In the genomic region with DNA sequence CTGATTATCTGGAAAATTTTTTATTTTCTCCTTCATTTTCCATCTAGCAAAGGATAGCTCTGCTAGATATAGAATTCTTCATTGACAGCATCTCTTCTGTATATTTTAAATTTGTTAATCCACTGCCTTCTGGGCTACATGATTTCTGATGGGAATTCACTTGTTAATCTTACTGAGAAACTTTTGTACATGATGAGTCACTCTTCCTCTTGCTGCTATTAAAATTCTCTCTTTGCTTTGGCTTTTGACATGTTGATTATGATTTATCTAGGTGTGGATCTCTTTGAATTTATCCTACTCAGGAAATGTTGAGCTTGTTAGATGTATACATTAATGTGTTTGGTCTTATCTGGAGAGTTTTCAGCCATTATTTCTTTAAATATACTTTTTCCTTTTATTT, we compare ENCODE assay signal across 31 cellular contexts. TPM values are rescaled to one million over a fixed set of nuclear protein-coding genes. Genes with fewer than 3 reads are reported as not detected.
"Had no signal": no experiment of that assay in that cellular context is flagged by ENCODE, and none has a peak within 500 bp of the region (broad histone marks: within the 10 kb centered on the region; RNA-seq: fewer than 3 reads in every experiment).

No MANE protein-coding gene starts in this region.

- H3K36me3 Mint-ChIP-seq: activated CD8-positive, alpha-beta memory T cell treated with anti-CD3 and anti-CD28 coated beads, Interleukin-2, amount 10 ng/mL, durations not matched to agents 7 days and 5 days; naive thymus-derived CD8-positive, alpha-beta T cell had no signal

- H3K27ac ChIP-seq: gastrocnemius medialis, left lung, neural progenitor cell, sigmoid colon, upper lobe of right lung, VCaP had no signal

- H3K4me3 ChIP-seq: gastrocnemius medialis, left lung, lung, neural progenitor cell, sigmoid colon, upper lobe of right lung had no signal

- H3K27ac Mint-ChIP-seq: activated CD4-positive, alpha-beta T cell treated with anti-CD3 and anti-CD28 coated beads, Interleukin-2, amount 10 ng/mL, durations not matched to agents 24 days and 14 days; activated CD8-positive, alpha-beta memory T cell treated with anti-CD3 and anti-CD28 coated beads, Interleukin-2, amount 10 ng/mL, durations not matched to agents 7 days and 5 days; activated CD8-positive, alpha-beta T cell treated with anti-CD3 and anti-CD28 coated beads for 36 hours; activated naive CD8-positive, alpha-beta T cell treated with anti-CD3 and anti-CD28 coated beads, Interleukin-2, amount 50 U/mL, for 24 hours; brain; naive thymus-derived CD8-positive, alpha-beta T cell; neural progenitor cell had no signal

- DNase-seq: activated CD4-positive, alpha-beta T cell treated with anti-CD3 and anti-CD28 coated beads, Interleukin-2, amount 10 ng/mL, durations not matched to agents 24 days and 14 days; activated CD8-positive, alpha-beta memory T cell treated with anti-CD3 and anti-CD28 coated beads, Interleukin-2, amount 10 ng/mL, durations not matched to agents 7 days and 5 days; activated CD8-positive, alpha-beta T cell treated with anti-CD3 and anti-CD28 coated beads for 36 hours; activated effector memory CD4-positive, alpha-beta T cell treated with anti-CD3 and anti-CD28 coated beads, Interleukin-2, amount 50 U/mL, for 16 hours; activated naive CD4-positive, alpha-beta T cell treated with anti-CD3 and anti-CD28 coated beads, Interleukin-2, amount 50 U/mL, for 16 hours; activated naive CD8-positive, alpha-beta T cell treated with anti-CD3 and anti-CD28 coated beads, Interleukin-2, amount 50 U/mL, for 24 hours; activated T-cell treated with anti-CD3 and anti-CD28 coated beads for 4 hours; caudate nucleus; effector memory CD4-positive, alpha-beta T cell; gastrocnemius medialis; hippocampal formation; kidney glomerular epithelial cell; left lung; naive thymus-derived CD8-positive, alpha-beta T cell; retina; sigmoid colon; stimulated activated CD4-positive, alpha-beta T cell treated with anti-CD3 and anti-CD28 coated beads, Interleukin-4, amount 100 ng/mL, for 24 hours; stimulated activated naive CD4-positive, alpha-beta T cell treated with Interleukin-2 at 50 U/mL for 16 hours; T-helper 2 cell; upper lobe of right lung had no signal

- H3K4me3 Mint-ChIP-seq: activated CD4-positive, alpha-beta T cell treated with anti-CD3 and anti-CD28 coated beads, Interleukin-2, amount 10 ng/mL, durations not matched to agents 24 days and 14 days; activated CD8-positive, alpha-beta memory T cell treated with anti-CD3 and anti-CD28 coated beads, Interleukin-2, amount 10 ng/mL, durations not matched to agents 7 days and 5 days; activated CD8-positive, alpha-beta T cell treated with anti-CD3 and anti-CD28 coated beads for 36 hours; activated naive CD8-positive, alpha-beta T cell treated with anti-CD3 and anti-CD28 coated beads, Interleukin-2, amount 50 U/mL, for 24 hours; brain; naive thymus-derived CD8-positive, alpha-beta T cell; neural progenitor cell had no signal

- H3K36me3 ChIP-seq: gastrocnemius medialis, left lung, neural progenitor cell, sigmoid colon, upper lobe of right lung had no signal

- H3K9ac ChIP-seq: neural progenitor cell had no signal

- H3K9me3 Mint-ChIP-seq: activated CD4-positive, alpha-beta T cell treated with anti-CD3 and anti-CD28 coated beads, Interleukin-2, amount 10 ng/mL, durations not matched to agents 24 days and 14 days; activated CD8-positive, alpha-beta T cell treated with anti-CD3 and anti-CD28 coated beads for 36 hours; activated naive CD8-positive, alpha-beta T cell treated with anti-CD3 and anti-CD28 coated beads, Interleukin-2, amount 50 U/mL, for 24 hours; neural progenitor cell had no signal

- H3K4me1 ChIP-seq: gastrocnemius medialis, left lung, neural progenitor cell, sigmoid colon, upper lobe of right lung had no signal

- ATAC-seq: activated CD4-positive, CD25-positive, alpha-beta regulatory T cell treated with anti-CD3 and anti-CD28 coated beads, Interleukin-2, amount 50 U/mL, for 24 hours; activated CD8-positive, alpha-beta memory T cell treated with anti-CD3 and anti-CD28 coated beads, Interleukin-2, amount 10 ng/mL, durations not matched to agents 7 days and 5 days; activated CD8-positive, alpha-beta T cell treated with anti-CD3 and anti-CD28 coated beads for 36 hours; activated naive CD8-positive, alpha-beta T cell treated with anti-CD3 and anti-CD28 coated beads, Interleukin-2, amount 50 U/mL, for 24 hours; esophagus mucosa; gastrocnemius medialis; left lung; naive thymus-derived CD8-positive, alpha-beta T cell; upper lobe of right lung had no signal

- H3K4me2 ChIP-seq: neural progenitor cell had no signal

- H3K9me3 ChIP-seq: gastrocnemius medialis, left lung, sigmoid colon, upper lobe of right lung had no signal

- H3K27me3 ChIP-seq: gastrocnemius medialis, neural progenitor cell, sigmoid colon, upper lobe of right lung had no signal

- H3K4me1 Mint-ChIP-seq: activated CD4-positive, alpha-beta T cell treated with anti-CD3 and anti-CD28 coated beads, Interleukin-2, amount 10 ng/mL, durations not matched to agents 24 days and 14 days; activated CD8-positive, alpha-beta memory T cell treated with anti-CD3 and anti-CD28 coated beads, Interleukin-2, amount 10 ng/mL, durations not matched to agents 7 days and 5 days; activated naive CD8-positive, alpha-beta T cell treated with anti-CD3 and anti-CD28 coated beads, Interleukin-2, amount 50 U/mL, for 24 hours; naive thymus-derived CD8-positive, alpha-beta T cell had no signal

- H2AFZ ChIP-seq: neural progenitor cell had no signal

- H3K27me3 Mint-ChIP-seq: activated CD4-positive, alpha-beta T cell treated with anti-CD3 and anti-CD28 coated beads, Interleukin-2, amount 10 ng/mL, durations not matched to agents 24 days and 14 days; activated CD8-positive, alpha-beta memory T cell treated with anti-CD3 and anti-CD28 coated beads, Interleukin-2, amount 10 ng/mL, durations not matched to agents 7 days and 5 days had no signal

RNA-seq across cellular contexts. Expression of a gene that starts 27.5 kb away (rescaled TPM):
- total RNA-seq: activated CD4-positive, alpha-beta T cell treated with anti-CD3 and anti-CD28 coated beads, Interleukin-2, amount 10 ng/mL, durations not matched to agents 24 days and 14 days; activated CD8-positive, alpha-beta memory T cell treated with anti-CD3 and anti-CD28 coated beads, Interleukin-2, amount 10 ng/mL, durations not matched to agents 7 days and 5 days; activated CD8-positive, alpha-beta T cell treated with anti-CD3 and anti-CD28 coated beads for 36 hours; dermis microvascular lymphatic vessel endothelial cell; esophagus mucosa; gastrocnemius medialis; left lung; lung; naive thymus-derived CD8-positive, alpha-beta T cell; omental fat pad; posterior vena cava; sigmoid colon; subcutaneous adipose tissue; upper lobe of right lung had no signal
- polyA plus RNA-seq: lung; naive thymus-derived CD8-positive, alpha-beta T cell; sigmoid colon; thymus had no signal
